In the genomic region with DNA sequence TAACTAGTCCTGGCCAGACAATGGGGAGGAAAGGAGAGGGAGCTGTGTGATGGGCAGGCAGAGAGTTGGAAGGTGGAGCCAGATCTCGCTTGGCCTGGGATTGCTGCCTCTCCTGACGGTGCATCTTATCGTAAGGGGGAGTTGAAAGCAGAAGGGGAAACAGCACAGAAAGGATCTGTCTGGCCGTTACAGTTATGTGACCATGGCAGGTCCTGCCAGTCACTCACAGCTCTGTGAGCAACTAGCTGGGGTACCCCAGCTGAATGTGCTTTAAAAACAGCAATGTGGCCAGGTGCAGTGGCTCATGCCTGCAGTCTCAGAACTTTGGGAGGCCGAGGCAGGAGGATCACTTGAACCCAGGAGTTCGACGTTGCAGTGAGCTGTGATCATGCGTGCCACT, we compare ENCODE assay signal across 1 cellular context.
TF ChIP-seq lines count a peak whose summit lies in the region.

No MANE protein-coding gene starts in this region.

TF ChIP-seq in K562, 482 proteins besides CTCF, POLR2A, EP300 and RAD21 (continued from another document and continues in another):
- TF ChIP-seq, protein P1, sequence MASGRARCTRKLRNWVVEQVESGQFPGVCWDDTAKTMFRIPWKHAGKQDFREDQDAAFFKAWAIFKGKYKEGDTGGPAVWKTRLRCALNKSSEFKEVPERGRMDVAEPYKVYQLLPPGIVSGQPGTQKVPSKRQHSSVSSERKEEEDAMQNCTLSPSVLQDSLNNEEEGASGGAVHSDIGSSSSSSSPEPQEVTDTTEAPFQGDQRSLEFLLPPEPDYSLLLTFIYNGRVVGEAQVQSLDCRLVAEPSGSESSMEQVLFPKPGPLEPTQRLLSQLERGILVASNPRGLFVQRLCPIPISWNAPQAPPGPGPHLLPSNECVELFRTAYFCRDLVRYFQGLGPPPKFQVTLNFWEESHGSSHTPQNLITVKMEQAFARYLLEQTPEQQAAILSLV (tag; IDR thresholded peaks at IDR 0.05): no peak
- TF ChIP-seq ZNF217 (CRISPR knock-in tag; IDR thresholded peaks at IDR 0.05) (no peak), ZNF780A (CRISPR knock-in tag; IDR thresholded peaks at IDR 0.05) (no peak), ESRRB (CRISPR knock-in tag; IDR thresholded peaks at IDR 0.05; ENCODE audit: borderline replicate concordance) (no peak), GABPB1 (CRISPR knock-in tag; IDR thresholded peaks at IDR 0.05) (no peak), HCFC1 (IDR thresholded peaks at IDR 0.05; ENCODE audit: low read depth, low read length) (no peak), ZNF830 (CRISPR knock-in tag; IDR thresholded peaks at IDR 0.05) (no peak), ELF1 (tag; IDR thresholded peaks at IDR 0.05) (no peak), BCOR (IDR thresholded peaks at IDR 0.05) (peak; percentile 49; the same call in 1 of the 2 replicates), ZNF77 (CRISPR knock-in tag; IDR thresholded peaks at IDR 0.05) (no peak), ARNT (IDR thresholded peaks at IDR 0.05) (no peak), ZFPM2 (CRISPR knock-in tag; IDR thresholded peaks at IDR 0.05) (no peak), ZNF778 (CRISPR knock-in tag; IDR thresholded peaks at IDR 0.05) (no peak), POU5F1 (IDR thresholded peaks at IDR 0.05; ENCODE audit: borderline replicate concordance, low read depth, low read length, partially characterized antibody) (no peak), MAFK (IDR thresholded peaks at IDR 0.05; ENCODE audit: low read length) (0 out of 2 replicates have a peak, but pooled peaks have one; percentile 1), TGIF2 (CRISPR knock-in tag; IDR thresholded peaks at IDR 0.05) (no peak), SMAD4 (CRISPR knock-in tag; conservative IDR thresholded peaks at IDR 0.05) (peak; percentile 26; the same call in 1 of the 2 replicates), MBD2 (IDR thresholded peaks at IDR 0.05; ENCODE audit: borderline replicate concordance, low read depth) (no peak), ZNF174 (CRISPR knock-in tag; IDR thresholded peaks at IDR 0.05) (no peak), NFXL1 (CRISPR knock-in tag; IDR thresholded peaks at IDR 0.05) (no peak), ZBTB7A (IDR thresholded peaks at IDR 0.05; ENCODE audit: borderline replicate concordance, control insufficient read depth, low read depth, low read length) (no peak), ZNF785 (CRISPR knock-in tag; IDR thresholded peaks at IDR 0.05) (no peak), RCOR1 (IDR thresholded peaks at IDR 0.05; ENCODE audit: borderline replicate concordance in 1 of 2, low read depth in 2 of 2, low read length in 2 of 2) (peak in 1 of 2 experiments; percentile 25; a peak in 1 of 4 replicates), SMAD2 (IDR thresholded peaks at IDR 0.05; ENCODE audit: low read depth, low read length) (no peak), TAF9B (IDR thresholded peaks at IDR 0.05; ENCODE audit: partially characterized antibody) (no peak), NBN (IDR thresholded peaks at IDR 0.05; ENCODE audit: low read depth) (no peak), MECOM (CRISPR knock-in tag; IDR thresholded peaks at IDR 0.05) (no peak), ZBTB1 (CRISPR knock-in tag; IDR thresholded peaks at IDR 0.05; ENCODE audit: borderline replicate concordance, low read depth) (no peak), CBX5 (IDR thresholded peaks at IDR 0.05; ENCODE audit: borderline replicate concordance, low read depth) (no peak), NFYB (IDR thresholded peaks at IDR 0.05; ENCODE audit: extremely low read depth, insufficient read length) (no peak), ZNF551 (CRISPR knock-in tag; IDR thresholded peaks at IDR 0.05) (no peak), MCM2 (IDR thresholded peaks at IDR 0.05; ENCODE audit: low read depth) (no peak), CTBP1 (IDR thresholded peaks at IDR 0.05; ENCODE audit: borderline replicate concordance) (0 out of 2 replicates have a peak, but pooled peaks have one; percentile 34)
- TF ChIP-seq, protein P2, sequence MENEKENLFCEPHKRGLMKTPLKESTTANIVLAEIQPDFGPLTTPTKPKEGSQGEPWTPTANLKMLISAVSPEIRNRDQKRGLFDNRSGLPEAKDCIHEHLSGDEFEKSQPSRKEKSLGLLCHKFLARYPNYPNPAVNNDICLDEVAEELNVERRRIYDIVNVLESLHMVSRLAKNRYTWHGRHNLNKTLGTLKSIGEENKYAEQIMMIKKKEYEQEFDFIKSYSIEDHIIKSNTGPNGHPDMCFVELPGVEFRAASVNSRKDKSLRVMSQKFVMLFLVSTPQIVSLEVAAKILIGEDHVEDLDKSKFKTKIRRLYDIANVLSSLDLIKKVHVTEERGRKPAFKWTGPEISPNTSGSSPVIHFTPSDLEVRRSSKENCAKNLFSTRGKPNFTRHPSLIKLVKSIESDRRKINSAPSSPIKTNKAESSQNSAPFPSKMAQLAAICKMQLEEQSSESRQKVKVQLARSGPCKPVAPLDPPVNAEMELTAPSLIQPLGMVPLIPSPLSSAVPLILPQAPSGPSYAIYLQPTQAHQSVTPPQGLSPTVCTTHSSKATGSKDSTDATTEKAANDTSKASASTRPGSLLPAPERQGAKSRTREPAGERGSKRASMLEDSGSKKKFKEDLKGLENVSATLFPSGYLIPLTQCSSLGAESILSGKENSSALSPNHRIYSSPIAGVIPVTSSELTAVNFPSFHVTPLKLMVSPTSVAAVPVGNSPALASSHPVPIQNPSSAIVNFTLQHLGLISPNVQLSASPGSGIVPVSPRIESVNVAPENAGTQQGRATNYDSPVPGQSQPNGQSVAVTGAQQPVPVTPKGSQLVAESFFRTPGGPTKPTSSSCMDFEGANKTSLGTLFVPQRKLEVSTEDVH (IDR thresholded peaks at IDR 0.05; ENCODE audit: low read depth, partially characterized antibody): no peak
- TF ChIP-seq, protein P3, sequence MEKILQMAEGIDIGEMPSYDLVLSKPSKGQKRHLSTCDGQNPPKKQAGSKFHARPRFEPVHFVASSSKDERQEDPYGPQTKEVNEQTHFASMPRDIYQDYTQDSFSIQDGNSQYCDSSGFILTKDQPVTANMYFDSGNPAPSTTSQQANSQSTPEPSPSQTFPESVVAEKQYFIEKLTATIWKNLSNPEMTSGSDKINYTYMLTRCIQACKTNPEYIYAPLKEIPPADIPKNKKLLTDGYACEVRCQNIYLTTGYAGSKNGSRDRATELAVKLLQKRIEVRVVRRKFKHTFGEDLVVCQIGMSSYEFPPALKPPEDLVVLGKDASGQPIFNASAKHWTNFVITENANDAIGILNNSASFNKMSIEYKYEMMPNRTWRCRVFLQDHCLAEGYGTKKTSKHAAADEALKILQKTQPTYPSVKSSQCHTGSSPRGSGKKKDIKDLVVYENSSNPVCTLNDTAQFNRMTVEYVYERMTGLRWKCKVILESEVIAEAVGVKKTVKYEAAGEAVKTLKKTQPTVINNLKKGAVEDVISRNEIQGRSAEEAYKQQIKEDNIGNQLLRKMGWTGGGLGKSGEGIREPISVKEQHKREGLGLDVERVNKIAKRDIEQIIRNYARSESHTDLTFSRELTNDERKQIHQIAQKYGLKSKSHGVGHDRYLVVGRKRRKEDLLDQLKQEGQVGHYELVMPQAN (IDR thresholded peaks at IDR 0.05; ENCODE audit: borderline replicate concordance): no peak
- TF ChIP-seq, protein P4, sequence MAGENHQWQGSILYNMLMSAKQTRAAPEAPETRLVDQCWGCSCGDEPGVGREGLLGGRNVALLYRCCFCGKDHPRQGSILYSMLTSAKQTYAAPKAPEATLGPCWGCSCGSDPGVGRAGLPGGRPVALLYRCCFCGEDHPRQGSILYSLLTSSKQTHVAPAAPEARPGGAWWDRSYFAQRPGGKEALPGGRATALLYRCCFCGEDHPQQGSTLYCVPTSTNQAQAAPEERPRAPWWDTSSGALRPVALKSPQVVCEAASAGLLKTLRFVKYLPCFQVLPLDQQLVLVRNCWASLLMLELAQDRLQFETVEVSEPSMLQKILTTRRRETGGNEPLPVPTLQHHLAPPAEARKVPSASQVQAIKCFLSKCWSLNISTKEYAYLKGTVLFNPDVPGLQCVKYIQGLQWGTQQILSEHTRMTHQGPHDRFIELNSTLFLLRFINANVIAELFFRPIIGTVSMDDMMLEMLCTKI (IDR thresholded peaks at IDR 0.05; ENCODE audit: partially characterized antibody): no peak
- TF ChIP-seq, protein P5, sequence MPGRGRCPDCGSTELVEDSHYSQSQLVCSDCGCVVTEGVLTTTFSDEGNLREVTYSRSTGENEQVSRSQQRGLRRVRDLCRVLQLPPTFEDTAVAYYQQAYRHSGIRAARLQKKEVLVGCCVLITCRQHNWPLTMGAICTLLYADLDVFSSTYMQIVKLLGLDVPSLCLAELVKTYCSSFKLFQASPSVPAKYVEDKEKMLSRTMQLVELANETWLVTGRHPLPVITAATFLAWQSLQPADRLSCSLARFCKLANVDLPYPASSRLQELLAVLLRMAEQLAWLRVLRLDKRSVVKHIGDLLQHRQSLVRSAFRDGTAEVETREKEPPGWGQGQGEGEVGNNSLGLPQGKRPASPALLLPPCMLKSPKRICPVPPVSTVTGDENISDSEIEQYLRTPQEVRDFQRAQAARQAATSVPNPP (IDR thresholded peaks at IDR 0.05; ENCODE audit: borderline replicate concordance, insufficient read depth, insufficient read length): no peak
- TF ChIP-seq, protein P6, sequence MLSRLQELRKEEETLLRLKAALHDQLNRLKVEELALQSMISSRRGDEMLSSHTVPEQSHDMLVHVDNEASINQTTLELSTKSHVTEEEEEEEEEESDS (CRISPR knock-in tag; IDR thresholded peaks at IDR 0.05): no peak
- TF ChIP-seq, protein P7, sequence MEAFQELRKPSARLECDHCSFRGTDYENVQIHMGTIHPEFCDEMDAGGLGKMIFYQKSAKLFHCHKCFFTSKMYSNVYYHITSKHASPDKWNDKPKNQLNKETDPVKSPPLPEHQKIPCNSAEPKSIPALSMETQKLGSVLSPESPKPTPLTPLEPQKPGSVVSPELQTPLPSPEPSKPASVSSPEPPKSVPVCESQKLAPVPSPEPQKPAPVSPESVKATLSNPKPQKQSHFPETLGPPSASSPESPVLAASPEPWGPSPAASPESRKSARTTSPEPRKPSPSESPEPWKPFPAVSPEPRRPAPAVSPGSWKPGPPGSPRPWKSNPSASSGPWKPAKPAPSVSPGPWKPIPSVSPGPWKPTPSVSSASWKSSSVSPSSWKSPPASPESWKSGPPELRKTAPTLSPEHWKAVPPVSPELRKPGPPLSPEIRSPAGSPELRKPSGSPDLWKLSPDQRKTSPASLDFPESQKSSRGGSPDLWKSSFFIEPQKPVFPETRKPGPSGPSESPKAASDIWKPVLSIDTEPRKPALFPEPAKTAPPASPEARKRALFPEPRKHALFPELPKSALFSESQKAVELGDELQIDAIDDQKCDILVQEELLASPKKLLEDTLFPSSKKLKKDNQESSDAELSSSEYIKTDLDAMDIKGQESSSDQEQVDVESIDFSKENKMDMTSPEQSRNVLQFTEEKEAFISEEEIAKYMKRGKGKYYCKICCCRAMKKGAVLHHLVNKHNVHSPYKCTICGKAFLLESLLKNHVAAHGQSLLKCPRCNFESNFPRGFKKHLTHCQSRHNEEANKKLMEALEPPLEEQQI (IDR thresholded peaks at IDR 0.05): no peak
- TF ChIP-seq, protein P8, sequence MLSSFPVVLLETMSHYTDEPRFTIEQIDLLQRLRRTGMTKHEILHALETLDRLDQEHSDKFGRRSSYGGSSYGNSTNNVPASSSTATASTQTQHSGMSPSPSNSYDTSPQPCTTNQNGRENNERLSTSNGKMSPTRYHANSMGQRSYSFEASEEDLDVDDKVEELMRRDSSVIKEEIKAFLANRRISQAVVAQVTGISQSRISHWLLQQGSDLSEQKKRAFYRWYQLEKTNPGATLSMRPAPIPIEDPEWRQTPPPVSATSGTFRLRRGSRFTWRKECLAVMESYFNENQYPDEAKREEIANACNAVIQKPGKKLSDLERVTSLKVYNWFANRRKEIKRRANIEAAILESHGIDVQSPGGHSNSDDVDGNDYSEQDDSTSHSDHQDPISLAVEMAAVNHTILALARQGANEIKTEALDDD (IDR thresholded peaks at IDR 0.05): peak; percentile 59
- TF ChIP-seq, protein P9, sequence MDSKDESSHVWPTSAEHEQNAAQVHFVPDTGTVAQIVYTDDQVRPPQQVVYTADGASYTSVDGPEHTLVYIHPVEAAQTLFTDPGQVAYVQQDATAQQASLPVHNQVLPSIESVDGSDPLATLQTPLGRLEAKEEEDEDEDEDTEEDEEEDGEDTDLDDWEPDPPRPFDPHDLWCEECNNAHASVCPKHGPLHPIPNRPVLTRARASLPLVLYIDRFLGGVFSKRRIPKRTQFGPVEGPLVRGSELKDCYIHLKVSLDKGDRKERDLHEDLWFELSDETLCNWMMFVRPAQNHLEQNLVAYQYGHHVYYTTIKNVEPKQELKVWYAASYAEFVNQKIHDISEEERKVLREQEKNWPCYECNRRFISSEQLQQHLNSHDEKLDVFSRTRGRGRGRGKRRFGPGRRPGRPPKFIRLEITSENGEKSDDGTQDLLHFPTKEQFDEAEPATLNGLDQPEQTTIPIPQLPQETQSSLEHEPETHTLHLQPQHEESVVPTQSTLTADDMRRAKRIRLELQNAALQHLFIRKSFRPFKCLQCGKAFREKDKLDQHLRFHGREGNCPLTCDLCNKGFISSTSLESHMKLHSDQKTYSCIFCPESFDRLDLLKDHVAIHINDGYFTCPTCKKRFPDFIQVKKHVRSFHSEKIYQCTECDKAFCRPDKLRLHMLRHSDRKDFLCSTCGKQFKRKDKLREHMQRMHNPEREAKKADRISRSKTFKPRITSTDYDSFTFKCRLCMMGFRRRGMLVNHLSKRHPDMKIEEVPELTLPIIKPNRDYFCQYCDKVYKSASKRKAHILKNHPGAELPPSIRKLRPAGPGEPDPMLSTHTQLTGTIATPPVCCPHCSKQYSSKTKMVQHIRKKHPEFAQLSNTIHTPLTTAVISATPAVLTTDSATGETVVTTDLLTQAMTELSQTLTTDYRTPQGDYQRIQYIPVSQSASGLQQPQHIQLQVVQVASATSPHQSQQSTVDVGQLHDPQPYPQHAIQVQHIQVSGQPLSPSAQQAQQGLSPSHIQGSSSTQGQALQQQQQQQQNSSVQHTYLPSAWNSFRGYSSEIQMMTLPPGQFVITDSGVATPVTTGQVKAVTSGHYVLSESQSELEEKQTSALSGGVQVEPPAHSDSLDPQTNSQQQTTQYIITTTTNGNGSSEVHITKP (IDR thresholded peaks at IDR 0.05; ENCODE audit: partially characterized antibody): no peak
- TF ChIP-seq, protein P10, sequence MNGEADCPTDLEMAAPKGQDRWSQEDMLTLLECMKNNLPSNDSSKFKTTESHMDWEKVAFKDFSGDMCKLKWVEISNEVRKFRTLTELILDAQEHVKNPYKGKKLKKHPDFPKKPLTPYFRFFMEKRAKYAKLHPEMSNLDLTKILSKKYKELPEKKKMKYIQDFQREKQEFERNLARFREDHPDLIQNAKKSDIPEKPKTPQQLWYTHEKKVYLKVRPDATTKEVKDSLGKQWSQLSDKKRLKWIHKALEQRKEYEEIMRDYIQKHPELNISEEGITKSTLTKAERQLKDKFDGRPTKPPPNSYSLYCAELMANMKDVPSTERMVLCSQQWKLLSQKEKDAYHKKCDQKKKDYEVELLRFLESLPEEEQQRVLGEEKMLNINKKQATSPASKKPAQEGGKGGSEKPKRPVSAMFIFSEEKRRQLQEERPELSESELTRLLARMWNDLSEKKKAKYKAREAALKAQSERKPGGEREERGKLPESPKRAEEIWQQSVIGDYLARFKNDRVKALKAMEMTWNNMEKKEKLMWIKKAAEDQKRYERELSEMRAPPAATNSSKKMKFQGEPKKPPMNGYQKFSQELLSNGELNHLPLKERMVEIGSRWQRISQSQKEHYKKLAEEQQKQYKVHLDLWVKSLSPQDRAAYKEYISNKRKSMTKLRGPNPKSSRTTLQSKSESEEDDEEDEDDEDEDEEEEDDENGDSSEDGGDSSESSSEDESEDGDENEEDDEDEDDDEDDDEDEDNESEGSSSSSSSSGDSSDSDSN (IDR thresholded peaks at IDR 0.05; ENCODE audit: borderline replicate concordance in 1 of 2, low read depth in 2 of 2, low read length in 2 of 2): peak in 1 of 2 experiments; percentile 38; a peak in 1 of 4 replicates
